Comparison of ENCODE assay signal across 15 cellular contexts in genomic region chr2:72989770-72990556, GRCh38.
DNase-seq lines count a peak whose midpoint lies in the region; ATAC-seq and TF ChIP-seq lines count a peak whose summit lies in the region.
"Had no signal": no experiment of that assay in that cellular context is flagged by ENCODE, and none has a peak within 500 bp of the region (broad histone marks: within the 10 kb centered on the region; RNA-seq: fewer than 3 reads in every experiment).

No MANE protein-coding gene starts in this region.

- H3K27ac ChIP-seq in left ventricle myocardium inferior (replicated peaks) (peak overlapping the region; percentile 74), ovary (no peak overlapping the region)
- H3K27ac ChIP-seq: brain microvascular endothelial cell, PC-9 had no signal

- H3K36me3 ChIP-seq in BE2C (no peaks in the 10 kb centered on the region), left ventricle myocardium inferior (peaks cover 15% of the 10 kb centered on the region), ovary (no peaks in the 10 kb centered on the region)
- H3K36me3 ChIP-seq: brain microvascular endothelial cell, HAP-1 had no signal

- no peak for ATAC-seq in activated B cell treated with CpG ODN at 0.5 μM for 24 hours (ENCODE audit: low read depth)
- ATAC-seq in activated CD8-positive, alpha-beta T cell treated with anti-CD3 and anti-CD28 coated beads, Interleukin-2, amount 10 ng/mL, durations not matched to agents 7 days and 5 days = no peak
- ATAC-seq: left colon had no signal

- TF ChIP-seq EP300 in ovary (IDR thresholded peaks at IDR 0.05) = no peak

- 51 to 60% (median 59%) methylated on average over 22 to 26 of the region's 26 CpGs for WGBS in ovary, 3 donors

- no peaks in the 10 kb centered on the region for H3K4me1 ChIP-seq in BE2C
- peaks cover 35% of the 10 kb centered on the region for H3K4me1 ChIP-seq in left ventricle myocardium inferior
- no peaks in the 10 kb centered on the region for H3K4me1 ChIP-seq in ovary (ENCODE audit: insufficient read depth)
- H3K4me1 ChIP-seq: HAP-1 had no signal

- no peaks in the 10 kb centered on the region for H3K27me3 ChIP-seq in BE2C
- H3K27me3 ChIP-seq in left ventricle myocardium inferior (ENCODE audit: low read depth) = no peaks in the 10 kb centered on the region
- no peaks in the 10 kb centered on the region for H3K27me3 ChIP-seq in ovary
- H3K27me3 ChIP-seq: brain microvascular endothelial cell had no signal

- TF ChIP-seq POLR2A in ovary (IDR thresholded peaks at IDR 0.05) = no peak

- CTCF ChIA-PET in activated B cell treated with CpG ODN at 0.5 μM for 24 hours (lab: Charles Lee) = interaction anchor here (1.0 to 5.7 kb wide), 2 partner anchors 16 to 187 kb away, joined by 5 to 67 read pairs; no protein-coding TSS in a partner anchor
- CTCF ChIA-PET in activated CD8-positive, alpha-beta T cell treated with anti-CD3 and anti-CD28 coated beads, Interleukin-2, amount 10 ng/mL, durations not matched to agents 7 days and 5 days (lab: Charles Lee) = interaction anchor here (0.6 to 2.0 kb wide), 2 partner anchors 70 to 187 kb away, joined by 3 to 4 read pairs; no protein-coding TSS in a partner anchor

- H3K4me3 ChIP-seq in BE2C (ENCODE audit: low read depth, low read length) = no peak overlapping the region
- H3K4me3 ChIP-seq in left ventricle myocardium inferior = no peak overlapping the region
- no peak overlapping the region for H3K4me3 ChIP-seq in ovary
- H3K4me3 ChIP-seq: HAP-1, PC-9 had no signal

- DNase-seq in BE2C (peak; percentile 62), activated B cell treated with CpG ODN at 0.5 μM for 24 hours (peak; percentile 5), left ventricle myocardium inferior (peak; percentile 30), ovary (peak; percentile 20 to 66 (median 34)), T-helper 2 cell (no peak), EL (no peak)
- no peak for DNase-seq in activated CD8-positive, alpha-beta T cell treated with anti-CD3 and anti-CD28 coated beads, Interleukin-2, amount 10 ng/mL, durations not matched to agents 7 days and 5 days
- no peak for DNase-seq in effector CD4-positive, alpha-beta T cell
- DNase-seq: activated CD4-positive, CD25-positive, alpha-beta regulatory T cell treated with anti-CD3 and anti-CD28 coated beads, Interleukin-2, amount 50 U/mL, for 72 hours; brain microvascular endothelial cell; left colon; NCI-H146; NCI-H524; PC-9 had no signal

- H3K4me1 Mint-ChIP-seq in activated B cell treated with CpG ODN at 0.5 μM for 24 hours = no peaks in the 10 kb centered on the region
- H3K4me1 Mint-ChIP-seq in activated CD8-positive, alpha-beta T cell treated with anti-CD3 and anti-CD28 coated beads, Interleukin-2, amount 10 ng/mL, durations not matched to agents 7 days and 5 days (ENCODE audit: low read depth) = no peaks in the 10 kb centered on the region

- H3K9me3 ChIP-seq in BE2C (no peaks in the 10 kb centered on the region), left ventricle myocardium inferior (replicated peaks) (no peaks in the 10 kb centered on the region), ovary (no peaks in the 10 kb centered on the region)
- H3K9me3 ChIP-seq: HAP-1 had no signal

- no peak overlapping the region for H3K4me3 Mint-ChIP-seq in activated B cell treated with CpG ODN at 0.5 μM for 24 hours
- H3K4me3 Mint-ChIP-seq in activated CD8-positive, alpha-beta T cell treated with anti-CD3 and anti-CD28 coated beads, Interleukin-2, amount 10 ng/mL, durations not matched to agents 7 days and 5 days = no peak overlapping the region

- H3K27ac Mint-ChIP-seq in activated B cell treated with CpG ODN at 0.5 μM for 24 hours = no peak overlapping the region
- H3K27ac Mint-ChIP-seq in activated CD8-positive, alpha-beta T cell treated with anti-CD3 and anti-CD28 coated beads, Interleukin-2, amount 10 ng/mL, durations not matched to agents 7 days and 5 days = no peak overlapping the region

- H3K36me3 Mint-ChIP-seq in activated B cell treated with CpG ODN at 0.5 μM for 24 hours (ENCODE audit: low read depth) = no peaks in the 10 kb centered on the region
- H3K36me3 Mint-ChIP-seq in activated CD8-positive, alpha-beta T cell treated with anti-CD3 and anti-CD28 coated beads, Interleukin-2, amount 10 ng/mL, durations not matched to agents 7 days and 5 days (ENCODE audit: low read depth) = no peaks in the 10 kb centered on the region

- H3K9me3 Mint-ChIP-seq in activated B cell treated with CpG ODN at 0.5 μM for 24 hours = no peaks in the 10 kb centered on the region
- H3K9me3 Mint-ChIP-seq in activated CD8-positive, alpha-beta T cell treated with anti-CD3 and anti-CD28 coated beads, Interleukin-2, amount 10 ng/mL, durations not matched to agents 7 days and 5 days (ENCODE audit: insufficient read depth) = no peaks in the 10 kb centered on the region

- no peaks in the 10 kb centered on the region for H3K27me3 Mint-ChIP-seq in activated B cell treated with CpG ODN at 0.5 μM for 24 hours
- H3K27me3 Mint-ChIP-seq in activated CD8-positive, alpha-beta T cell treated with anti-CD3 and anti-CD28 coated beads, Interleukin-2, amount 10 ng/mL, durations not matched to agents 7 days and 5 days (ENCODE audit: low read depth) = no peaks in the 10 kb centered on the region

- POLR2A ChIA-PET in activated B cell treated with CpG ODN at 0.5 μM for 24 hours (lab: Charles Lee) = no interaction called here
- POLR2A ChIA-PET in activated CD8-positive, alpha-beta T cell treated with anti-CD3 and anti-CD28 coated beads, Interleukin-2, amount 10 ng/mL, durations not matched to agents 7 days and 5 days (lab: Charles Lee) = no interaction called here

- intact Hi-C loops in activated B cell treated with CpG ODN at 0.5 μM for 24 hours (cut with micrococcal nuclease) = loop anchor here (5.0 kb wide), 1 partner anchor 98 kb away; no protein-coding TSS in a partner anchor
- intact Hi-C loops in left ventricle myocardium inferior (cut with micrococcal nuclease) = loop anchor here (10.0 kb wide), 1 partner anchor 165 kb away; no protein-coding TSS in a partner anchor
- intact Hi-C loops in ovary (cut with DNase I) = loop anchor here (5.0 to 10.0 kb wide), 3 partner anchors 172 to 185 kb away; no protein-coding TSS in a partner anchor

- TF ChIP-seq CTCF in BE2C (IDR thresholded peaks at IDR 0.05; ENCODE audit: low read depth, low read length) = no peak
- no peak for TF ChIP-seq CTCF in activated B cell treated with CpG ODN at 0.5 μM for 24 hours (IDR thresholded peaks at IDR 0.05)
- no peak for TF ChIP-seq CTCF in left ventricle myocardium inferior (IDR thresholded peaks at IDR 0.05; ENCODE audit: borderline replicate concordance)
- no peak for TF ChIP-seq CTCF in ovary (IDR thresholded peaks at IDR 0.05)

Comparison
In these comparisons a context has a peak if more than half of its experiments do, and no peak if none do; other contexts are left out.
1. DNase-seq: peak in BE2C (single experiment), activated B cell treated with CpG ODN at 0.5 μM for 24 hours (single experiment), left ventricle myocardium inferior (single experiment) and ovary (5 of 5); none in T-helper 2 cell (0 of 5), activated CD8-positive, alpha-beta T cell treated with anti-CD3 and anti-CD28 coated beads, Interleukin-2, amount 10 ng/mL, durations not matched to agents 7 days and 5 days (single experiment), EL (single experiment) and effector CD4-positive, alpha-beta T cell (single experiment).